ENCODE assay signal across 8 cellular contexts in the genomic region with DNA sequence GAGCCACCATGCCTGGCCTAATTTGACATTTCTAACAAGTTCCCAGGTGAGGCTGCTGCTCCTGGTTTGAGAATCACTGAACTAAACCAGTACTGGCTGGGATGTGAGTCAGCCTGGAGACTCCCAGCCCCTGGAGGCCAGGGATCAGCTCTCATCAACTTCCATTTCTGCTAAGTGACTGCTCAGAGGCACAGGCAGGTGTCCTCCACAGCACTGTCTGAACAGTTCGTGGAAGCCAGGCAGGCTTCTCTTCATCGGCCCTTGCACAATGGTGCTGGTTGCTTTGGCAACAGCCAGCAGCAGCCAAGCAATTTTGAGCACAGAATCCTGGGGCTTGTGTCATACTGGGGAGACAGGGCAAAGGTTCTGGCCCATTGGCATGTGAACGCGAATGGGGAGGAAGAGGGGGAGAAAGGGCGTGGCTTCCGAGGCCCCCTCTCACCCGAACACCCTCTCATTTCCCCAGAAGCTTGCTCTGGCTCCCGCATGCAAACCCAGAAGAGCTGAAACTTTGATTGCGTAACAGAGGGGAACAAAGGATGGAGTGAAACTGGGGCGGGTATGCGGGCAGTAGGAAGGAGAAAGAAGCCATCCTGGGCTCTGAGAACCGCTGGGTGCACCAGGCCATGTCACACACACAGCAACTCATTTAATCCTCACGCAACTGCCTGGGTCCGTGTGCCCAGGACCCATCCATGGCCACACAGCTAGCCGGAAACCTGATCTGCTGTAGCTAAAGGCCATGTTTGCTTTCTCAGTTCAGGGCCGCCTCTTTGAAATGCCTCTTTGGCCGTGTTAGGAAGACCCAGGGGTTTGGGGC. TPM values are rescaled to one million over a fixed set of nuclear protein-coding genes. Genes with fewer than 3 reads are reported as not detected.
DNase-seq lines count a peak whose midpoint lies in the region; ATAC-seq and TF ChIP-seq lines count a peak whose summit lies in the region.

No MANE protein-coding gene starts in this region.

- no peak overlapping the region for H3K27ac Mint-ChIP-seq in activated T-helper 1 cell treated with anti-CD3 and anti-CD28 coated beads, Interleukin-12 subunit alpha, Interleukin-12 subunit beta, Interleukin-2, Interleukin-4 antibody, amounts not matched to agents 30 ng/mL and 10 ng/mL and 1 ng/mL, durations not matched to agents 14 hours and 24 hours and 36 hours

- no peaks in the 10 kb centered on the region for H3K27me3 ChIP-seq in tibial artery

- intact Hi-C loops in tibial artery (cut with DNase I; ENCODE audit: low total_unique reads): no loop called here
- intact Hi-C loops in activated T-helper 1 cell treated with anti-CD3 and anti-CD28 coated beads, Interleukin-12 subunit alpha, Interleukin-12 subunit beta, Interleukin-2, Interleukin-4 antibody, amounts not matched to agents 30 ng/mL and 10 ng/mL and 1 ng/mL, durations not matched to agents 14 hours and 24 hours and 36 hours (cut with micrococcal nuclease): no loop called here

- H3K36me3 ChIP-seq in tibial artery: no peaks in the 10 kb centered on the region

- H3K9me3 Mint-ChIP-seq in activated T-helper 1 cell treated with anti-CD3 and anti-CD28 coated beads, Interleukin-12 subunit alpha, Interleukin-12 subunit beta, Interleukin-2, Interleukin-4 antibody, amounts not matched to agents 30 ng/mL and 10 ng/mL and 1 ng/mL, durations not matched to agents 14 hours and 24 hours and 36 hours: no peaks in the 10 kb centered on the region

- peaks cover 5% of the 10 kb centered on the region for H3K4me1 Mint-ChIP-seq in activated T-helper 1 cell treated with anti-CD3 and anti-CD28 coated beads, Interleukin-12 subunit alpha, Interleukin-12 subunit beta, Interleukin-2, Interleukin-4 antibody, amounts not matched to agents 30 ng/mL and 10 ng/mL and 1 ng/mL, durations not matched to agents 14 hours and 24 hours and 36 hours (ENCODE audit: low read depth)

- no peak overlapping the region for H3K4me3 Mint-ChIP-seq in activated T-helper 1 cell treated with anti-CD3 and anti-CD28 coated beads, Interleukin-12 subunit alpha, Interleukin-12 subunit beta, Interleukin-2, Interleukin-4 antibody, amounts not matched to agents 30 ng/mL and 10 ng/mL and 1 ng/mL, durations not matched to agents 14 hours and 24 hours and 36 hours

- TF ChIP-seq CTCF in choroid plexus epithelial cell (conservative IDR thresholded peaks at IDR 0.05; ENCODE audit: low read depth, low read length): peak; percentile 12
- no peak for TF ChIP-seq CTCF in tibial artery (IDR thresholded peaks at IDR 0.05)

- H3K27ac ChIP-seq in tibial artery: no peak overlapping the region

- H3K4me3 ChIP-seq in choroid plexus epithelial cell (ENCODE audit: low read depth, low read length): no peak overlapping the region
- no peak overlapping the region for H3K4me3 ChIP-seq in tibial artery

- H3K9me3 ChIP-seq in tibial artery: no peaks in the 10 kb centered on the region

- H3K4me1 ChIP-seq in tibial artery: no peaks in the 10 kb centered on the region

- no peaks in the 10 kb centered on the region for H3K36me3 Mint-ChIP-seq in activated T-helper 1 cell treated with anti-CD3 and anti-CD28 coated beads, Interleukin-12 subunit alpha, Interleukin-12 subunit beta, Interleukin-2, Interleukin-4 antibody, amounts not matched to agents 30 ng/mL and 10 ng/mL and 1 ng/mL, durations not matched to agents 14 hours and 24 hours and 36 hours (ENCODE audit: low read depth)

- no peak for ATAC-seq in GM19023 (IDR thresholded peaks at IDR 0.05; ENCODE audit: unreplicated experiment)

- peaks cover 10% of the 10 kb centered on the region for H3K27me3 Mint-ChIP-seq in activated T-helper 1 cell treated with anti-CD3 and anti-CD28 coated beads, Interleukin-12 subunit alpha, Interleukin-12 subunit beta, Interleukin-2, Interleukin-4 antibody, amounts not matched to agents 30 ng/mL and 10 ng/mL and 1 ng/mL, durations not matched to agents 14 hours and 24 hours and 36 hours (ENCODE audit: insufficient read depth)

- DNase-seq in ELF-1 (ENCODE audit: low read depth, low spot score): peak; percentile 68
- DNase-seq in NCI-H2227 treated with DMSO at 0.1 percent for 48 hours (lab: John Stamatoyannopoulos, UW): peak; percentile 64
- DNase-seq in choroid plexus epithelial cell (ENCODE audit: low read depth): peak; percentile 84
- DNase-seq in left kidney (ENCODE audit: low read depth, low spot score): peak; percentile 79
- peak; percentile 75 to 82 for DNase-seq in tibial artery
- no peak for DNase-seq in stimulated activated CD4-positive, alpha-beta T cell treated with anti-CD3 and anti-CD28 coated beads, Interleukin-4, amount 100 ng/mL, for 24 hours
- DNase-seq in activated T-helper 1 cell treated with anti-CD3 and anti-CD28 coated beads, Interleukin-12 subunit alpha, Interleukin-12 subunit beta, Interleukin-2, Interleukin-4 antibody, amounts not matched to agents 30 ng/mL and 10 ng/mL and 1 ng/mL, durations not matched to agents 14 hours and 24 hours and 36 hours (ENCODE audit: low spot score): no peak

RNA-seq across cellular contexts. Expression of a gene that starts 9.0 kb away (rescaled TPM):
- 84.4 and 91.2 TPM in 2 replicates for total RNA-seq in activated T-helper 1 cell treated with anti-CD3 and anti-CD28 coated beads, Interleukin-12 subunit alpha, Interleukin-12 subunit beta, Interleukin-2, Interleukin-4 antibody, amounts not matched to agents 30 ng/mL and 10 ng/mL and 1 ng/mL, durations not matched to agents 14 hours and 24 hours and 36 hours

RNA-seq across cellular contexts. Expression of a gene that starts 27.2 kb away (rescaled TPM):
- 59.9 and 63.9 TPM in 2 replicates for total RNA-seq in activated T-helper 1 cell treated with anti-CD3 and anti-CD28 coated beads, Interleukin-12 subunit alpha, Interleukin-12 subunit beta, Interleukin-2, Interleukin-4 antibody, amounts not matched to agents 30 ng/mL and 10 ng/mL and 1 ng/mL, durations not matched to agents 14 hours and 24 hours and 36 hours

Comparison
In these comparisons a context has a peak if more than half of its experiments do, and no peak if none do; other contexts are left out.
1. DNase-seq: peak in ELF-1 (single experiment), NCI-H2227 treated with DMSO at 0.1 percent for 48 hours (single experiment), choroid plexus epithelial cell (single experiment), left kidney (single experiment) and tibial artery (2 of 2); none in stimulated activated CD4-positive, alpha-beta T cell treated with anti-CD3 and anti-CD28 coated beads, Interleukin-4, amount 100 ng/mL, for 24 hours (single experiment) and activated T-helper 1 cell treated with anti-CD3 and anti-CD28 coated beads, Interleukin-12 subunit alpha, Interleukin-12 subunit beta, Interleukin-2, Interleukin-4 antibody, amounts not matched to agents 30 ng/mL and 10 ng/mL and 1 ng/mL, durations not matched to agents 14 hours and 24 hours and 36 hours (single experiment).